In the genomic region with DNA sequence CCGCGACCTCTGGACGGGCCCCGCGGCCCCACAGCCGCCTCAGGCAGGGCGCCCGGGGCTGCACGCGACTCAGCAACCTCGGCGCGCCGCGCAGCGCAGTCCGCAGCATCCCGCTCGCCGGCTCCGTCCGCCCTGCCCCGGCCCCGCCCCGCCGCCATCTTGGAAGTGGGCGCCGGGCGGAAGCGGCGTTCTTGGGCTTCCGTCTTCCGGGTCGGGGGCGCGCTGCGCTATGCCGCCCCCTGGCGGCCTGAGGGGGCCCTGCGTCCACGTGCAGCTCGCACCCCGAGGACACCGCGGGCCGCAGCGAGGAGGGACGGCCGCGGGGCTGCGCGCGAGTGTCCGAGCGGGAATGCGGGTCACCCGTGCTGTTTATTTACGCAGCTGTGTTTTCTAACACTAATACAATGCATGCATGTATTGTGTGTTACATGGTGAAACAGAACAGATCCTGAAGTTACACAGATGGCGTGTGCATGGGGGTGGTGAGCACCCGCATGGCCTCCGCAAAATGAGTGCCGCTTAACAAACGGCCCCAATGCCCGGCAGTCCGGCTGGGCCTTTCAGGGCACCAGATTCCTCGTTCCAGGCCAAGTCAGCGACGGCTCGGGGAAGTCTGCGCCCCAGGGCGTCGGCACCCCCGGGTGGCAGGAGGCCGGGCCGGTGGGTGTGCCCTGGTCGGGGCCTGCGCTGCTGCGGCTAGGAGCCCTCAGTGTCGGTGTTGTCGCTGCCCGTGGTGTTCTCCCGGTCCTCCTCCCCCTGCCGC, we compare ENCODE assay signal across 1 cellular context.
TF ChIP-seq lines count a peak whose summit lies in the region.

A gene (minus strand): TSS at position 139 of the 763 bp plus-strand sequence. CDS start 30 bp downstream, at position 109.

TF ChIP-seq in HepG2, 621 proteins besides CTCF, POLR2A, EP300 and RAD21 (continued from another document and continues in another):
- TF ChIP-seq, protein P1, sequence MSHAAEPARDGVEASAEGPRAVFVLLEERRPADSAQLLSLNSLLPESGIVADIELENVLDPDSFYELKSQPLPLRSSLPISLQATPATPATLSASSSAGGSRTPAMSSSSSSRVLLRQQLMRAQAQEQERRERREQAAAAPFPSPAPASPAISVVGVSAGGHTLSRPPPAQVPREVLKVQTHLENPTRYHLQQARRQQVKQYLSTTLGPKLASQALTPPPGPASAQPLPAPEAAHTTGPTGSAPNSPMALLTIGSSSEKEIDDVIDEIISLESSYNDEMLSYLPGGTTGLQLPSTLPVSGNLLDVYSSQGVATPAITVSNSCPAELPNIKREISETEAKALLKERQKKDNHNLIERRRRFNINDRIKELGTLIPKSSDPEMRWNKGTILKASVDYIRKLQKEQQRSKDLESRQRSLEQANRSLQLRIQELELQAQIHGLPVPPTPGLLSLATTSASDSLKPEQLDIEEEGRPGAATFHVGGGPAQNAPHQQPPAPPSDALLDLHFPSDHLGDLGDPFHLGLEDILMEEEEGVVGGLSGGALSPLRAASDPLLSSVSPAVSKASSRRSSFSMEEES (CRISPR knock-in tag; IDR thresholded peaks at IDR 0.05): 0 out of 2 replicates have a peak, but pooled peaks have one; percentile 37
- TF ChIP-seq MZF1 (CRISPR knock-in tag; IDR thresholded peaks at IDR 0.05; ENCODE audit: borderline replicate concordance) (no peak), EED (CRISPR knock-in tag; IDR thresholded peaks at IDR 0.05) (no peak), ZFP41 (CRISPR knock-in tag; IDR thresholded peaks at IDR 0.05; ENCODE audit: borderline replicate concordance) (no peak), KLF16 (CRISPR knock-in tag; IDR thresholded peaks at IDR 0.05) (peak in 1 of 2 experiments; percentile 67; a peak in 1 of 4 replicates), AHR (CRISPR knock-in tag; IDR thresholded peaks at IDR 0.05) (no peak; the same call in 1 of the 2 replicates), ZNF180 (CRISPR knock-in tag; IDR thresholded peaks at IDR 0.05; ENCODE audit: borderline replicate concordance, low read depth) (no peak), ZNF672 (CRISPR knock-in tag; IDR thresholded peaks at IDR 0.05) (peak; percentile 93), ZSCAN25 (CRISPR knock-in tag; IDR thresholded peaks at IDR 0.05) (no peak; the same call in 1 of the 2 replicates), YEATS2 (CRISPR knock-in tag; IDR thresholded peaks at IDR 0.05; ENCODE audit: borderline replicate concordance) (peak; percentile 56; the same call in 1 of the 2 replicates), HOXA5 (CRISPR knock-in tag; IDR thresholded peaks at IDR 0.05) (peak; percentile 93), NFYC (CRISPR knock-in tag; IDR thresholded peaks at IDR 0.05) (no peak), PPARG (CRISPR knock-in tag; conservative IDR thresholded peaks at IDR 0.05) (peak; percentile 46; the same call in 1 of the 2 replicates), FOXJ3 (CRISPR knock-in tag; IDR thresholded peaks at IDR 0.05; ENCODE audit: borderline replicate concordance) (no peak), ZNF253 (CRISPR knock-in tag; IDR thresholded peaks at IDR 0.05; ENCODE audit: borderline replicate concordance) (no peak), ELF4 (CRISPR knock-in tag; IDR thresholded peaks at IDR 0.05; ENCODE audit: borderline replicate concordance) (no peak; the same call in 1 of the 2 replicates), ZNF577 (CRISPR knock-in tag; IDR thresholded peaks at IDR 0.05; ENCODE audit: borderline replicate concordance, low read depth) (0 out of 2 replicates have a peak, but pooled peaks have one; percentile 28), PHB2 (IDR thresholded peaks at IDR 0.05; ENCODE audit: partially characterized antibody) (no peak), NFYB (CRISPR knock-in tag; IDR thresholded peaks at IDR 0.05) (no peak), NONO (IDR thresholded peaks at IDR 0.05) (no peak), NONO (CRISPR knock-in tag; conservative IDR thresholded peaks at IDR 0.05) (peak; percentile 98), ZNF292 (CRISPR knock-in tag; IDR thresholded peaks at IDR 0.05; ENCODE audit: borderline replicate concordance, low read depth) (no peak), CEBPG (CRISPR knock-in tag; IDR thresholded peaks at IDR 0.05) (peak; percentile 25; the same call in 1 of the 2 replicates), HOXA3 (CRISPR knock-in tag; IDR thresholded peaks at IDR 0.05) (peak; percentile 95), SIX1 (CRISPR knock-in tag; IDR thresholded peaks at IDR 0.05; ENCODE audit: borderline replicate concordance) (no peak), ZNF263 (CRISPR knock-in tag; IDR thresholded peaks at IDR 0.05) (peak; percentile 73), NPAS2 (CRISPR knock-in tag; IDR thresholded peaks at IDR 0.05; ENCODE audit: borderline replicate concordance) (no peak), ZNF337 (CRISPR knock-in tag; IDR thresholded peaks at IDR 0.05; ENCODE audit: borderline replicate concordance, low read depth) (no peak), IRF2 (CRISPR knock-in tag; IDR thresholded peaks at IDR 0.05) (peak; percentile 43; the same call in 1 of the 2 replicates), FOXP1 (IDR thresholded peaks at IDR 0.05) (no peak), FOXP1 (CRISPR knock-in tag; IDR thresholded peaks at IDR 0.05) (no peak), ZNF790 (CRISPR knock-in tag; IDR thresholded peaks at IDR 0.05; ENCODE audit: borderline replicate concordance) (no peak), ELF1 (CRISPR knock-in tag; IDR thresholded peaks at IDR 0.05) (peak; percentile 94), MED13 (CRISPR knock-in tag; IDR thresholded peaks at IDR 0.05) (peak; percentile 73; the same call in 1 of the 2 replicates), ZNF335 (CRISPR knock-in tag; IDR thresholded peaks at IDR 0.05) (no peak), DNMT3B (CRISPR knock-in tag; conservative IDR thresholded peaks at IDR 0.05) (no peak), ZNF644 (CRISPR knock-in tag; IDR thresholded peaks at IDR 0.05; ENCODE audit: low read depth) (no peak), CREB1 (IDR thresholded peaks at IDR 0.05) (no peak), CREB1 (CRISPR knock-in tag; IDR thresholded peaks at IDR 0.05) (no peak)
- TF ChIP-seq, protein P2, sequence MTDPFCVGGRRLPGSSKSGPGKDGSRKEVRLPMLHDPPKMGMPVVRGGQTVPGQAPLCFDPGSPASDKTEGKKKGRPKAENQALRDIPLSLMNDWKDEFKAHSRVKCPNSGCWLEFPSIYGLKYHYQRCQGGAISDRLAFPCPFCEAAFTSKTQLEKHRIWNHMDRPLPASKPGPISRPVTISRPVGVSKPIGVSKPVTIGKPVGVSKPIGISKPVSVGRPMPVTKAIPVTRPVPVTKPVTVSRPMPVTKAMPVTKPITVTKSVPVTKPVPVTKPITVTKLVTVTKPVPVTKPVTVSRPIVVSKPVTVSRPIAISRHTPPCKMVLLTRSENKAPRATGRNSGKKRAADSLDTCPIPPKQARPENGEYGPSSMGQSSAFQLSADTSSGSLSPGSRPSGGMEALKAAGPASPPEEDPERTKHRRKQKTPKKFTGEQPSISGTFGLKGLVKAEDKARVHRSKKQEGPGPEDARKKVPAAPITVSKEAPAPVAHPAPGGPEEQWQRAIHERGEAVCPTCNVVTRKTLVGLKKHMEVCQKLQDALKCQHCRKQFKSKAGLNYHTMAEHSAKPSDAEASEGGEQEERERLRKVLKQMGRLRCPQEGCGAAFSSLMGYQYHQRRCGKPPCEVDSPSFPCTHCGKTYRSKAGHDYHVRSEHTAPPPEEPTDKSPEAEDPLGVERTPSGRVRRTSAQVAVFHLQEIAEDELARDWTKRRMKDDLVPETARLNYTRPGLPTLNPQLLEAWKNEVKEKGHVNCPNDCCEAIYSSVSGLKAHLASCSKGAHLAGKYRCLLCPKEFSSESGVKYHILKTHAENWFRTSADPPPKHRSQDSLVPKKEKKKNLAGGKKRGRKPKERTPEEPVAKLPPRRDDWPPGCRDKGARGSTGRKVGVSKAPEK (CRISPR knock-in tag; IDR thresholded peaks at IDR 0.05; ENCODE audit: borderline replicate concordance): no peak
- TF ChIP-seq, protein P3, sequence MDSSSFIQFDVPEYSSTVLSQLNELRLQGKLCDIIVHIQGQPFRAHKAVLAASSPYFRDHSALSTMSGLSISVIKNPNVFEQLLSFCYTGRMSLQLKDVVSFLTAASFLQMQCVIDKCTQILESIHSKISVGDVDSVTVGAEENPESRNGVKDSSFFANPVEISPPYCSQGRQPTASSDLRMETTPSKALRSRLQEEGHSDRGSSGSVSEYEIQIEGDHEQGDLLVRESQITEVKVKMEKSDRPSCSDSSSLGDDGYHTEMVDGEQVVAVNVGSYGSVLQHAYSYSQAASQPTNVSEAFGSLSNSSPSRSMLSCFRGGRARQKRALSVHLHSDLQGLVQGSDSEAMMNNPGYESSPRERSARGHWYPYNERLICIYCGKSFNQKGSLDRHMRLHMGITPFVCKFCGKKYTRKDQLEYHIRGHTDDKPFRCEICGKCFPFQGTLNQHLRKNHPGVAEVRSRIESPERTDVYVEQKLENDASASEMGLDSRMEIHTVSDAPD (CRISPR knock-in tag; IDR thresholded peaks at IDR 0.05): 0 out of 2 replicates have a peak, but pooled peaks have one; percentile 54
- TF ChIP-seq, protein P4, sequence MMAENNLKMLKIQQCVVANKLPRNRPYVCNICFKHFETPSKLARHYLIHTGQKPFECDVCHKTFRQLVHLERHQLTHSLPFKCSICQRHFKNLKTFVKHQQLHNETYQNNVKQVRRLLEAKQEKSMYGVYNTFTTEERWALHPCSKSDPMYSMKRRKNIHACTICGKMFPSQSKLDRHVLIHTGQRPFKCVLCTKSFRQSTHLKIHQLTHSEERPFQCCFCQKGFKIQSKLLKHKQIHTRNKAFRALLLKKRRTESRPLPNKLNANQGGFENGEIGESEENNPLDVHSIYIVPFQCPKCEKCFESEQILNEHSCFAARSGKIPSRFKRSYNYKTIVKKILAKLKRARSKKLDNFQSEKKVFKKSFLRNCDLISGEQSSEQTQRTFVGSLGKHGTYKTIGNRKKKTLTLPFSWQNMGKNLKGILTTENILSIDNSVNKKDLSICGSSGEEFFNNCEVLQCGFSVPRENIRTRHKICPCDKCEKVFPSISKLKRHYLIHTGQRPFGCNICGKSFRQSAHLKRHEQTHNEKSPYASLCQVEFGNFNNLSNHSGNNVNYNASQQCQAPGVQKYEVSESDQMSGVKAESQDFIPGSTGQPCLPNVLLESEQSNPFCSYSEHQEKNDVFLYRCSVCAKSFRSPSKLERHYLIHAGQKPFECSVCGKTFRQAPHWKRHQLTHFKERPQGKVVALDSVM (CRISPR knock-in tag; IDR thresholded peaks at IDR 0.05): 0 out of 2 replicates have a peak, but pooled peaks have one; percentile 14
- TF ChIP-seq, protein P5, sequence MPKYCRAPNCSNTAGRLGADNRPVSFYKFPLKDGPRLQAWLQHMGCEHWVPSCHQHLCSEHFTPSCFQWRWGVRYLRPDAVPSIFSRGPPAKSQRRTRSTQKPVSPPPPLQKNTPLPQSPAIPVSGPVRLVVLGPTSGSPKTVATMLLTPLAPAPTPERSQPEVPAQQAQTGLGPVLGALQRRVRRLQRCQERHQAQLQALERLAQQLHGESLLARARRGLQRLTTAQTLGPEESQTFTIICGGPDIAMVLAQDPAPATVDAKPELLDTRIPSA (CRISPR knock-in tag; IDR thresholded peaks at IDR 0.05; ENCODE audit: borderline replicate concordance): no peak
- TF ChIP-seq, protein P6, sequence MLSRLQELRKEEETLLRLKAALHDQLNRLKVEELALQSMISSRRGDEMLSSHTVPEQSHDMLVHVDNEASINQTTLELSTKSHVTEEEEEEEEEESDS (CRISPR knock-in tag; IDR thresholded peaks at IDR 0.05; ENCODE audit: borderline replicate concordance): peak; percentile 52; the same call in 1 of the 2 replicates
- TF ChIP-seq, protein P7, sequence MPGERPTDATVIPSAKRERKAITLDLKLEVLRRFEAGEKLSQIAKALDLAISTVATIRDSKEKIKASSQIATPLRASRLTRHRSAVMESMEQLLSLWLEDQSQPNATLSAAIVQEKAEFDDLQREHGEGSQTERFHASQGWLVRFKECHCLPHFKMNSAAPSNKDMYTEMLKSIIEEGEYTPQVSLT (CRISPR knock-in tag; IDR thresholded peaks at IDR 0.05; ENCODE audit: borderline replicate concordance, low read depth): no peak; the same call in 1 of the 2 replicates
- TF ChIP-seq, protein P8, sequence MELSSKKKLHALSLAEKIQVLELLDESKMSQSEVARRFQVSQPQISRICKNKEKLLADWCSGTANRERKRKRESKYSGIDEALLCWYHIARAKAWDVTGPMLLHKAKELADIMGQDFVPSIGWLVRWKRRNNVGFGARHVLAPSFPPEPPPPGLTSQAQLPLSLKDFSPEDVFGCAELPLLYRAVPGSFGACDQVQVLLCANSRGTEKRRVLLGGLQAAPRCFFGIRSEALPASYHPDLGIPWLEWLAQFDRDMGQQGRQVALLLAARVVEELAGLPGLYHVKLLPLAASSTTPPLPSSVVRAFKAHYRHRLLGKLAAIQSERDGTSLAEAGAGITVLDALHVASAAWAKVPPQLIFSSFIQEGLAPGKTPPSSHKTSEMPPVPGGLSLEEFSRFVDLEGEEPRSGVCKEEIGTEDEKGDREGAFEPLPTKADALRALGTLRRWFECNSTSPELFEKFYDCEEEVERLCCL (CRISPR knock-in tag; IDR thresholded peaks at IDR 0.05; ENCODE audit: borderline replicate concordance): no peak
- TF ChIP-seq, protein P9, sequence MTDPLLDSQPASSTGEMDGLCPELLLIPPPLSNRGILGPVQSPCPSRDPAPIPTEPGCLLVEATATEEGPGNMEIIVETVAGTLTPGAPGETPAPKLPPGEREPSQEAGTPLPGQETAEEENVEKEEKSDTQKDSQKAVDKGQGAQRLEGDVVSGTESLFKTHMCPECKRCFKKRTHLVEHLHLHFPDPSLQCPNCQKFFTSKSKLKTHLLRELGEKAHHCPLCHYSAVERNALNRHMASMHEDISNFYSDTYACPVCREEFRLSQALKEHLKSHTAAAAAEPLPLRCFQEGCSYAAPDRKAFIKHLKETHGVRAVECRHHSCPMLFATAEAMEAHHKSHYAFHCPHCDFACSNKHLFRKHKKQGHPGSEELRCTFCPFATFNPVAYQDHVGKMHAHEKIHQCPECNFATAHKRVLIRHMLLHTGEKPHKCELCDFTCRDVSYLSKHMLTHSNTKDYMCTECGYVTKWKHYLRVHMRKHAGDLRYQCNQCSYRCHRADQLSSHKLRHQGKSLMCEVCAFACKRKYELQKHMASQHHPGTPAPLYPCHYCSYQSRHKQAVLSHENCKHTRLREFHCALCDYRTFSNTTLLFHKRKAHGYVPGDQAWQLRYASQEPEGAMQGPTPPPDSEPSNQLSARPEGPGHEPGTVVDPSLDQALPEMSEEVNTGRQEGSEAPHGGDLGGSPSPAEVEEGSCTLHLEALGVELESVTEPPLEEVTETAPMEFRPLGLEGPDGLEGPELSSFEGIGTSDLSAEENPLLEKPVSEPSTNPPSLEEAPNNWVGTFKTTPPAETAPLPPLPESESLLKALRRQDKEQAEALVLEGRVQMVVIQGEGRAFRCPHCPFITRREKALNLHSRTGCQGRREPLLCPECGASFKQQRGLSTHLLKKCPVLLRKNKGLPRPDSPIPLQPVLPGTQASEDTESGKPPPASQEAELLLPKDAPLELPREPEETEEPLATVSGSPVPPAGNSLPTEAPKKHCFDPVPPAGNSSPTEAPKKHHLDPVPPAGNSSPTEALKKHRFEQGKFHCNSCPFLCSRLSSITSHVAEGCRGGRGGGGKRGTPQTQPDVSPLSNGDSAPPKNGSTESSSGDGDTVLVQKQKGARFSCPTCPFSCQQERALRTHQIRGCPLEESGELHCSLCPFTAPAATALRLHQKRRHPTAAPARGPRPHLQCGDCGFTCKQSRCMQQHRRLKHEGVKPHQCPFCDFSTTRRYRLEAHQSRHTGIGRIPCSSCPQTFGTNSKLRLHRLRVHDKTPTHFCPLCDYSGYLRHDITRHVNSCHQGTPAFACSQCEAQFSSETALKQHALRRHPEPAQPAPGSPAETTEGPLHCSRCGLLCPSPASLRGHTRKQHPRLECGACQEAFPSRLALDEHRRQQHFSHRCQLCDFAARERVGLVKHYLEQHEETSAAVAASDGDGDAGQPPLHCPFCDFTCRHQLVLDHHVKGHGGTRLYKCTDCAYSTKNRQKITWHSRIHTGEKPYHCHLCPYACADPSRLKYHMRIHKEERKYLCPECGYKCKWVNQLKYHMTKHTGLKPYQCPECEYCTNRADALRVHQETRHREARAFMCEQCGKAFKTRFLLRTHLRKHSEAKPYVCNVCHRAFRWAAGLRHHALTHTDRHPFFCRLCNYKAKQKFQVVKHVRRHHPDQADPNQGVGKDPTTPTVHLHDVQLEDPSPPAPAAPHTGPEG (CRISPR knock-in tag; IDR thresholded peaks at IDR 0.05): peak; percentile 94
